In genomic region chr4:11487876-11488545, GRCh38 we compare ENCODE assay signal across 12 cellular contexts. TPM values are rescaled to one million over a fixed set of nuclear protein-coding genes. Genes with fewer than 3 reads are reported as not detected.
DNase-seq lines count a peak whose midpoint lies in the region.
"Had no signal": no experiment of that assay in that cellular context is flagged by ENCODE, and none has a peak within 500 bp of the region (broad histone marks: within the 10 kb centered on the region; RNA-seq: fewer than 3 reads in every experiment).

No MANE protein-coding gene starts in this region.

- no peak overlapping the region for H3K4me3 Mint-ChIP-seq in dendritic cell treated with granulocyte-macrophage colony-stimulating factor and Interleukin-4, amounts not matched to agents 40 ng/mL and 50 ng/mL, for 4 days
- H3K4me3 Mint-ChIP-seq: activated CD8-positive, alpha-beta memory T cell treated with anti-CD3 and anti-CD28 coated beads, Interleukin-2, amount 10 ng/mL, durations not matched to agents 7 days and 5 days; T-helper 17 cell had no signal

- no peaks in the 10 kb centered on the region for H3K27me3 Mint-ChIP-seq in dendritic cell treated with granulocyte-macrophage colony-stimulating factor and Interleukin-4, amounts not matched to agents 40 ng/mL and 50 ng/mL, for 4 days
- H3K27me3 Mint-ChIP-seq: T-helper 17 cell had no signal

- H3K27ac Mint-ChIP-seq in dendritic cell treated with granulocyte-macrophage colony-stimulating factor and Interleukin-4, amounts not matched to agents 40 ng/mL and 50 ng/mL, for 4 days, result peak overlapping the region; percentile 76
- H3K27ac Mint-ChIP-seq: activated CD8-positive, alpha-beta memory T cell treated with anti-CD3 and anti-CD28 coated beads, Interleukin-2, amount 10 ng/mL, durations not matched to agents 7 days and 5 days had no signal

- intact Hi-C loops in dendritic cell treated with granulocyte-macrophage colony-stimulating factor and Interleukin-4, amounts not matched to agents 40 ng/mL and 50 ng/mL, for 4 days (cut with micrococcal nuclease), result no loop called here

- DNase-seq in SIG-M5 treated with dmso at 0.1 percent for 504 hours (lab: John Stamatoyannopoulos, UW; ENCODE audit: unreplicated experiment) (peak; percentile 42), SIG-M5 (lab: John Stamatoyannopoulos, UW) (no peak), NCI-H2227 (lab: John Stamatoyannopoulos, UW; ENCODE audit: unreplicated experiment) (peak; percentile 13), renal cortical epithelial cell (ENCODE audit: low read depth) (peak; percentile 37), putamen (ENCODE audit: low spot score) (no peak), RPMI8226 (no peak)
- no peak for DNase-seq in stimulated activated CD4-positive, alpha-beta T cell treated with anti-CD3 and anti-CD28 coated beads, Interleukin-2, amount 100 ng/mL, for 48 hours
- DNase-seq: activated CD8-positive, alpha-beta memory T cell treated with anti-CD3 and anti-CD28 coated beads, Interleukin-2, amount 10 ng/mL, durations not matched to agents 7 days and 5 days; NCI-H226; stimulated activated CD8-positive, alpha-beta memory T cell treated with anti-CD3 and anti-CD28 coated beads, Interleukin-4, amount 100 ng/mL, for 48 hours; T-helper 17 cell had no signal

- H3K36me3 Mint-ChIP-seq in dendritic cell treated with granulocyte-macrophage colony-stimulating factor and Interleukin-4, amounts not matched to agents 40 ng/mL and 50 ng/mL, for 4 days (ENCODE audit: low read depth), result no peaks in the 10 kb centered on the region
- H3K36me3 Mint-ChIP-seq: activated CD8-positive, alpha-beta memory T cell treated with anti-CD3 and anti-CD28 coated beads, Interleukin-2, amount 10 ng/mL, durations not matched to agents 7 days and 5 days had no signal

- H3K4me1 Mint-ChIP-seq in dendritic cell treated with granulocyte-macrophage colony-stimulating factor and Interleukin-4, amounts not matched to agents 40 ng/mL and 50 ng/mL, for 4 days (ENCODE audit: low read depth), result peaks cover 35% of the 10 kb centered on the region

- peaks cover 9% of the 10 kb centered on the region for H3K9me3 Mint-ChIP-seq in dendritic cell treated with granulocyte-macrophage colony-stimulating factor and Interleukin-4, amounts not matched to agents 40 ng/mL and 50 ng/mL, for 4 days

RNA-seq across cellular contexts. Expression of gene HS3ST1, which starts 59.3 kb away (rescaled TPM):
- total RNA-seq in renal cortical epithelial cell, result 7.6 and 16.9 TPM in 2 replicates
- total RNA-seq: T-helper 17 cell had no signal

Comparison
In these comparisons a context has a peak if more than half of its experiments do, and no peak if none do; other contexts are left out.
1. DNase-seq: peak in SIG-M5 treated with dmso at 0.1 percent for 504 hours (single experiment), NCI-H2227 (single experiment) and renal cortical epithelial cell (single experiment); none in SIG-M5 (single experiment), putamen (single experiment), stimulated activated CD4-positive, alpha-beta T cell treated with anti-CD3 and anti-CD28 coated beads, Interleukin-2, amount 100 ng/mL, for 48 hours (0 of 2) and RPMI8226 (single experiment).